In genomic region chr1:24111998-24112380, GRCh38 we compare ENCODE assay signal across 10 cellular contexts. TPM values are rescaled to one million over a fixed set of nuclear protein-coding genes. Genes with fewer than 3 reads are reported as not detected.
A peak's percentile ranks its signal among the peaks of the same experiment; 100 is the strongest.
DNase-seq lines count a peak whose midpoint lies in the region; ATAC-seq and TF ChIP-seq lines count a peak whose summit lies in the region.
"Had no signal": no experiment of that assay in that cellular context is flagged by ENCODE, and none has a peak within 500 bp of the region (broad histone marks: within the 10 kb centered on the region; RNA-seq: fewer than 3 reads in every experiment).

TSS of gene MYOM3 (minus strand) at chr1:24112135. CDS start at chr1:24108636, 3,499 bp downstream.

- H3K4me1 Mint-ChIP-seq in progenitor cell of endocrine pancreas (ENCODE audit: low read depth) = peaks cover 22% of the 10 kb centered on the region

- H3K4me3 Mint-ChIP-seq in progenitor cell of endocrine pancreas (ENCODE audit: low read depth) = no peak within 1 kb of the TSS

- TF ChIP-seq CTCF in heart right ventricle (IDR thresholded peaks at IDR 0.05) = no peak
- no peak for TF ChIP-seq CTCF in progenitor cell of endocrine pancreas (IDR thresholded peaks at IDR 0.05; ENCODE audit: unreplicated experiment)

- H3K9me3 ChIP-seq in GM23248 (ENCODE audit: low read depth) (no peaks in the 10 kb centered on the region), heart right ventricle (no peaks in the 10 kb centered on the region)

- H3K4me1 ChIP-seq in GM23248 (ENCODE audit: insufficient read depth) (peaks cover 32% of the 10 kb centered on the region), heart right ventricle (peaks cover 5 to 42% (median 23%) of the 10 kb centered on the region in 9 donors)

- peak within 1 kb of the TSS; percentile 41 for H3K9ac ChIP-seq in GM23248

- H3K9me3 Mint-ChIP-seq in progenitor cell of endocrine pancreas (ENCODE audit: low read depth) = no peaks in the 10 kb centered on the region
- H3K9me3 Mint-ChIP-seq: activated T-helper 2 cell treated with anti-CD3 and anti-CD28 coated beads, Interferon-gamma antibody, Interleukin-2, Interleukin-4, amounts not matched to agents 10 μg/mL and 5 μg/mL and 100 μg/mL, durations not matched to agents 14 hours and 24 hours and 36 hours had no signal

- intact Hi-C loops in heart right ventricle (cut with DNase I) = loop anchor here in 8 of 10 donors (2.0 to 5.0 kb wide), 2 partner anchors 40 to 41 kb away; no protein-coding TSS in a partner anchor

- H3K9me2 ChIP-seq in GM23248 (ENCODE audit: insufficient read depth) = no peaks in the 10 kb centered on the region

- ATAC-seq in heart right ventricle (peak; percentile 54 to 83 (median 74)), GM18909 (IDR thresholded peaks at IDR 0.05; ENCODE audit: poor library complexity, unreplicated experiment) (no peak), GM21723 (IDR thresholded peaks at IDR 0.05; ENCODE audit: unreplicated experiment) (no peak)

- H3K27ac ChIP-seq in GM23248 (peak within 1 kb of the TSS; percentile 54), heart right ventricle (peak within 1 kb of the TSS; percentile 87 to 97 (median 94)), substantia nigra (ENCODE audit: low read depth, low read length, poor library complexity, severe bottlenecking) (no peak within 1 kb of the TSS)

- H3K27me3 ChIP-seq in GM23248 (replicated peaks; ENCODE audit: insufficient read depth) (no peaks in the 10 kb centered on the region), heart right ventricle (peaks cover 0 to 24% (median 7%) of the 10 kb centered on the region in 7 donors)

- no peaks in the 10 kb centered on the region for H3K36me3 Mint-ChIP-seq in progenitor cell of endocrine pancreas (ENCODE audit: insufficient read depth)

- no peaks in the 10 kb centered on the region for H3K79me2 ChIP-seq in GM23248 (ENCODE audit: insufficient read depth)

- H4K20me1 ChIP-seq in GM23248 (ENCODE audit: insufficient read depth) = no peaks in the 10 kb centered on the region

- in situ Hi-C loops in GM23248 (cut with MboI) = no loop called here

- peak; percentile 73 for DNase-seq in GM23248
- DNase-seq in SW480 (ENCODE audit: low spot score) = peak; percentile 12
- DNase-seq in heart right ventricle = peak; percentile 61 to 65
- no peak for DNase-seq in progenitor cell of endocrine pancreas (ENCODE audit: low spot score, unreplicated experiment)
- no peak for DNase-seq in NOMO-1 treated with DMSO at 0.1 percent for 48 hours (lab: John Stamatoyannopoulos, UW; ENCODE audit: unreplicated experiment)
- no peak for DNase-seq in substantia nigra (lab: John Stamatoyannopoulos, UW)

- peaks cover 14% of the 10 kb centered on the region for H3F3A ChIP-seq in GM23248 (ENCODE audit: insufficient read depth)

- H3K4me3 ChIP-seq in GM23248 (peak within 1 kb of the TSS; percentile 45), heart right ventricle (peak within 1 kb of the TSS; percentile 14 to 59 (median 52))

- peaks cover 5% of the 10 kb centered on the region for H3K27me3 Mint-ChIP-seq in progenitor cell of endocrine pancreas

- H2AFZ ChIP-seq in GM23248 = peak within 1 kb of the TSS; percentile 76

- H3K36me3 ChIP-seq in GM23248 (ENCODE audit: low read depth) = no peaks in the 10 kb centered on the region
- H3K36me3 ChIP-seq in heart right ventricle = peaks cover 0 to 12% (median 0%) of the 10 kb centered on the region in 9 donors

- H3K4me2 ChIP-seq in GM23248 (ENCODE audit: unreplicated experiment) = peak within 1 kb of the TSS; percentile 59

- WGBS in GM23248 (ENCODE audit: low coverage in 1 of 2, low lambda C conversion rate in 2 of 2, missing lambda C conversion rate in 2 of 2), 2 experiments = 8 to 14% methylated on average over 12 to 14 of the region's 14 CpGs
- 22 to 26% methylated on average over 14 of the region's 14 CpGs for WGBS in heart right ventricle, 2 donors

- peak within 1 kb of the TSS; percentile 36 for H3K27ac Mint-ChIP-seq in progenitor cell of endocrine pancreas
- H3K27ac Mint-ChIP-seq: activated T-helper 2 cell treated with anti-CD3 and anti-CD28 coated beads, Interferon-gamma antibody, Interleukin-2, Interleukin-4, amounts not matched to agents 10 μg/mL and 5 μg/mL and 100 μg/mL, durations not matched to agents 14 hours and 24 hours and 36 hours had no signal

RNA-seq across cellular contexts. Expression of gene MYOM3, which starts in this region (rescaled TPM):
- 1.0 and 1.4 TPM in 2 replicates for total RNA-seq in GM23248 (2014; rRNA removed; shearing (Covaris generic))
- polyA plus RNA-seq in GM23248 (2016; fragmentation: Nextera tagmentation; extraction: Ambion mirVana) (0.76 and 1.2 TPM in 2 replicates), heart right ventricle (100 to 1,000 TPM in 1 of 2 donors, 10 to 100 TPM in 1; 85.3 to 293 TPM)
- total RNA-seq in heart right ventricle (100 to 1,000 TPM; 285 to 428 (median 328) TPM), progenitor cell of endocrine pancreas (0.62 and 0.84 TPM in 2 replicates)
- total RNA-seq: activated T-helper 2 cell treated with anti-CD3 and anti-CD28 coated beads, Interferon-gamma antibody, Interleukin-2, Interleukin-4, amounts not matched to agents 10 μg/mL and 5 μg/mL and 100 μg/mL, durations not matched to agents 14 hours and 24 hours and 36 hours; T-helper 1 cell treated with Interleukin-12 subunit alpha and Interleukin-12 subunit beta and Interleukin-4 antibody, amounts not matched to agents 30 ng/mL and 1 ng/mL, for 36 hours had no signal

Comparison
In these comparisons a context has a peak if more than half of its experiments do, and no peak if none do; other contexts are left out.
1. RNA of gene MYOM3 (total RNA-seq): 285 to 428 TPM in heart right ventricle; 1.0 to 1.4 TPM in GM23248 and 0.62 to 0.84 TPM in progenitor cell of endocrine pancreas; every median in the first group is over 100 times any median in the second.
2. RNA of gene MYOM3 (polyA plus RNA-seq): 85.3 to 293 TPM in heart right ventricle; 0.76 to 1.2 TPM in GM23248; every median in the first group is over 10 times any median in the second.
3. DNase-seq: peak in GM23248 (single experiment), SW480 (single experiment) and heart right ventricle (2 of 2); none in progenitor cell of endocrine pancreas (single experiment), NOMO-1 treated with DMSO at 0.1 percent for 48 hours (single experiment) and substantia nigra (0 of 49).
4. ATAC-seq: peak in heart right ventricle (8 of 8); none in GM18909 (single experiment) and GM21723 (single experiment).